8 cellular contexts compared by ENCODE assay signal in the genomic region with DNA sequence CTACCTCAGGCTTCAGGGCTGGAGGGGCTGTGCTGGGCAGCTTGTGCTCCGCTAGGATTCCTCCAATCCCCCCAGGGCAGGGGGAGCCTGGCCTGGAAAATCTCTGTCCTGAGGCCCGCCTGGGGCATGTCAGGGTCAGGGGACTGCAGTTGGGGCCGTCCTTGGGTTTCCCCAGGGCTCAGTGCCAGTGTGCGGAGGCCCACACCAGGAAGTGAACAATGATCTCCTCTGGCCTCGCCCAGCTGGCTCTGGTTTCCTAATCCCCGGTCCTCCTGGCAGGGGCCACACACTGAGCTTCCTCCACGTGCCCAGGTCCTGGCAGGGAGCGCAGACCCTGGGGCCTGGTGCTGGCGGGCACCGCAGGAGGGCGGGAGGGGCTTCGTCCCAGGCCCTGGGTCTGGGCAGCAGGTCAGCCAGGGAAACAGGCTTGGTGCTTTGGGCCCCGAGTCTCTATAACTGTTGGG. TPM values are rescaled to one million over a fixed set of nuclear protein-coding genes. Genes with fewer than 3 reads are reported as not detected.
A peak's percentile ranks its signal among the peaks of the same experiment; 100 is the strongest.
DNase-seq lines count a peak whose midpoint lies in the region; ATAC-seq and TF ChIP-seq lines count a peak whose summit lies in the region.

No MANE protein-coding gene starts in this region.

- in situ Hi-C loops in GM13977 (cut with MboI; ENCODE audit: low pct_unique_long_range_greater_than_20kb, low sequenced_read_pairs, unreplicated experiment) = no loop called here

- no peak overlapping the region for H3K4me3 ChIP-seq in HEK293 (ENCODE audit: low read depth, low read length)

- H3K4me1 Mint-ChIP-seq in progenitor cell of endocrine pancreas (ENCODE audit: low read depth) = peaks cover 2% of the 10 kb centered on the region

- H3K27ac ChIP-seq in HEK293 (ENCODE audit: extremely low read depth, low read depth, low read length) (no peak overlapping the region), RWPE1 (peak overlapping the region; percentile 69)

- TF ChIP-seq CTCF in HEK293 (tag by site-specific recombination; IDR thresholded peaks at IDR 0.05) = no peak
- TF ChIP-seq CTCF in RWPE1 (conservative IDR thresholded peaks at IDR 0.05; ENCODE audit: low read depth) = no peak
- no peak for TF ChIP-seq CTCF in GM13977 (IDR thresholded peaks at IDR 0.05; ENCODE audit: extremely low read depth, insufficient read depth, missing control alignments)
- TF ChIP-seq CTCF in progenitor cell of endocrine pancreas (IDR thresholded peaks at IDR 0.05; ENCODE audit: unreplicated experiment) = no peak

- intact Hi-C loops in head of caudate nucleus (cut with DNase I) = no loop called here
- intact Hi-C loops in sciatic nerve (cut with DNase I) = no loop called here

- no peak overlapping the region for H3K27ac Mint-ChIP-seq in progenitor cell of endocrine pancreas

- no peaks in the 10 kb centered on the region for H3K9me3 ChIP-seq in HEK293 (ENCODE audit: control insufficient read depth, insufficient read depth, low read depth, low read length)

- H3K4me1 ChIP-seq in HEK293 (ENCODE audit: control insufficient read depth, insufficient read depth, low read length) = no peaks in the 10 kb centered on the region

- POLR2A ChIA-PET in HEK293 (lab: Yijun Ruan, JAX) = no interaction called here
- POLR2A ChIA-PET in RWPE1 (lab: Yijun Ruan, JAX; ENCODE audit: low non-redundant PET) = no interaction called here

- peaks cover 17% of the 10 kb centered on the region for H3K27me3 Mint-ChIP-seq in progenitor cell of endocrine pancreas

- ATAC-seq in sciatic nerve (no peak), GM18867 (IDR thresholded peaks at IDR 0.05; ENCODE audit: unreplicated experiment) (no peak)

- H3K9me3 Mint-ChIP-seq in progenitor cell of endocrine pancreas (ENCODE audit: low read depth) = no peaks in the 10 kb centered on the region

- no peak overlapping the region for H3K4me3 Mint-ChIP-seq in progenitor cell of endocrine pancreas (ENCODE audit: low read depth)

- DNase-seq in RWPE1 (ENCODE audit: low spot score) (peak; percentile 57), head of caudate nucleus (peak in 23 of 42 donors; percentile 5 to 56 (median 30)), sciatic nerve (ENCODE audit: low spot score) (peak; percentile 56), GM13977 (ENCODE audit: low spot score) (no peak), progenitor cell of endocrine pancreas (ENCODE audit: low spot score, unreplicated experiment) (no peak), DMS 273 (lab: John Stamatoyannopoulos, UW; ENCODE audit: unreplicated experiment) (no peak)

- CTCF ChIA-PET in HEK293 (lab: Yijun Ruan, JAX) (no interaction called here), RWPE1 (lab: Yijun Ruan, JAX) (interaction anchor here (0.6 to 0.7 kb wide), 2 partner anchors 539 to 640 kb away, joined by 3 read pairs; no protein-coding TSS in a partner anchor)

- H3K36me3 ChIP-seq in HEK293 (ENCODE audit: control insufficient read depth in 2 of 2, insufficient read depth in 1 of 2, low read length in 2 of 2) = no peaks in the 10 kb centered on the region

- H3K36me3 Mint-ChIP-seq in progenitor cell of endocrine pancreas (ENCODE audit: insufficient read depth) = no peaks in the 10 kb centered on the region

TF ChIP-seq in HEK293, 187 proteins besides CTCF, POLR2A, EP300 and RAD21:
- TF ChIP-seq ZIC2 (tag by site-specific recombination; IDR thresholded peaks at IDR 0.05) = peak; percentile 93
- TF ChIP-seq ZNF175 (tag by site-specific recombination; IDR thresholded peaks at IDR 0.05) = no peak

RNA-seq across cellular contexts. Expression of gene MUC2, which starts 1.4 kb away (rescaled TPM):
- not detected for total RNA-seq in sciatic nerve
- not detected in 2 replicates for total RNA-seq in progenitor cell of endocrine pancreas

RNA-seq across cellular contexts. Expression of gene MUC6, which starts 36.8 kb away (rescaled TPM):
- total RNA-seq in sciatic nerve (not detected), progenitor cell of endocrine pancreas (1.6 and 1.9 TPM in 2 replicates)

Comparison
In these comparisons a context has a peak if more than half of its experiments do, and no peak if none do; other contexts are left out.
1. DNase-seq: peak in RWPE1 (single experiment), head of caudate nucleus (23 of 42) and sciatic nerve (single experiment); none in GM13977 (single experiment), progenitor cell of endocrine pancreas (single experiment) and DMS 273 (single experiment).